ENCODE assay signal across 9 cellular contexts in the genomic region with DNA sequence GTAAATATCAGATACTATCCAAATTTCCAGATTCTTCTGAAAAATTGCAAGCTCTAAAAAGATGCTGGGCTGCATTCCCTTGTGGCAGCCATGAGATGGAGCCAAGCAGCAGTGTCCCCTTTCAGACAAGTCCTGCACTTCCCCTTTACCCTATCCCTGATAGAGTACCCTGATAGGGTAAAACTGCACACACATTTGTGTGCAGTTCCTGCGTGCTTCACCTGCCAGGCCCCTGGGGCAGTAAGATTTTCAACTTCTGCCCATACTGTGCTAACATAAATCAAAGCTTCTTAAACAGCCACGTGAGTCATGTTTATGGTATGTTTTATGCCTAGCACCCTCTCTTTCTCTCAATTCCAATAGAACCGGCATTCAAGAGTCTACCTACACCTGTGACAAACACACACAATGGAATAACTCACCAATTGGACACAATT. TPM values are rescaled to one million over a fixed set of nuclear protein-coding genes. Genes with fewer than 3 reads are reported as not detected.
DNase-seq lines count a peak whose midpoint lies in the region; ATAC-seq and TF ChIP-seq lines count a peak whose summit lies in the region.
"Had no signal": no experiment of that assay in that cellular context is flagged by ENCODE, and none has a peak within 500 bp of the region (broad histone marks: within the 10 kb centered on the region; RNA-seq: fewer than 3 reads in every experiment).

No MANE protein-coding gene starts in this region.

- H3K4me1 Mint-ChIP-seq in WTC11 (peaks cover 27% of the 10 kb centered on the region), T-helper 17 cell (peaks cover 12% of the 10 kb centered on the region)
- H3K4me1 Mint-ChIP-seq: central memory CD8-positive, alpha-beta T cell had no signal

- no peak overlapping the region for H3K4me3 Mint-ChIP-seq in WTC11
- H3K4me3 Mint-ChIP-seq in T-helper 17 cell: no peak overlapping the region
- H3K4me3 Mint-ChIP-seq: central memory CD8-positive, alpha-beta T cell had no signal

- H3K9me3 ChIP-seq in BE2C: no peaks in the 10 kb centered on the region
- no peaks in the 10 kb centered on the region for H3K9me3 ChIP-seq in T-helper 17 cell (ENCODE audit: control insufficient read depth, low read length, poor library complexity, severe bottlenecking)

- POLR2A ChIA-PET in WTC11 (lab: Charles Lee): no interaction called here

- CTCF ChIA-PET in WTC11 (lab: Charles Lee): interaction anchor here (0.6 to 3.2 kb wide), 16 partner anchors 8 to 235 kb away, joined by 3 to 22 read pairs (median 4); a partner anchor contains a TSS

- H3K4me1 ChIP-seq in BE2C: no peaks in the 10 kb centered on the region

- H3K9me3 Mint-ChIP-seq in WTC11: no peaks in the 10 kb centered on the region
- H3K9me3 Mint-ChIP-seq: central memory CD8-positive, alpha-beta T cell had no signal

- H3K27me3 Mint-ChIP-seq in WTC11 (ENCODE audit: low read depth) (no peaks in the 10 kb centered on the region), T-helper 17 cell (peaks cover 12% of the 10 kb centered on the region)

- in situ Hi-C loops in KBM-7 (cut with MboI; ENCODE audit: low pct_unique_long_range_greater_than_20kb, low sequenced_read_pairs): no loop called here

- H3K27ac Mint-ChIP-seq in WTC11: no peak overlapping the region
- no peak overlapping the region for H3K27ac Mint-ChIP-seq in T-helper 17 cell

- peak; percentile 50 for TF ChIP-seq CTCF in BE2C (IDR thresholded peaks at IDR 0.05; ENCODE audit: low read depth, low read length)
- no peak for TF ChIP-seq CTCF in WTC11 (IDR thresholded peaks at IDR 0.05)

- H3K27me3 ChIP-seq in BE2C: no peaks in the 10 kb centered on the region

- no peaks in the 10 kb centered on the region for H3K36me3 ChIP-seq in BE2C

- DNase-seq in BE2C (peak; percentile 21), KBM-7 (peak; percentile 41), WTC11 (ENCODE audit: low spot score) (no peak), left kidney (ENCODE audit: low read depth, low spot score) (peak; percentile 57), NCI-H510A (lab: John Stamatoyannopoulos, UW) (no peak), T-helper 17 cell (no peak)
- no peak for DNase-seq in activated CD4-positive, alpha-beta T cell treated with anti-CD3 and anti-CD28 coated beads for 1 hour

- H3K4me3 ChIP-seq in BE2C (ENCODE audit: low read depth, low read length): no peak overlapping the region

- ATAC-seq in WTC11: peak; percentile 91
- no peak for ATAC-seq in HG02840 (IDR thresholded peaks at IDR 0.05; ENCODE audit: low FRiP score, unreplicated experiment)
- ATAC-seq in T-helper 17 cell: no peak

- H3K36me3 Mint-ChIP-seq in WTC11 (no peaks in the 10 kb centered on the region), T-helper 17 cell (ENCODE audit: low read depth) (no peaks in the 10 kb centered on the region)

TF ChIP-seq in WTC11, 78 proteins besides CTCF, POLR2A, EP300 and RAD21:
- TF ChIP-seq, protein P1, sequence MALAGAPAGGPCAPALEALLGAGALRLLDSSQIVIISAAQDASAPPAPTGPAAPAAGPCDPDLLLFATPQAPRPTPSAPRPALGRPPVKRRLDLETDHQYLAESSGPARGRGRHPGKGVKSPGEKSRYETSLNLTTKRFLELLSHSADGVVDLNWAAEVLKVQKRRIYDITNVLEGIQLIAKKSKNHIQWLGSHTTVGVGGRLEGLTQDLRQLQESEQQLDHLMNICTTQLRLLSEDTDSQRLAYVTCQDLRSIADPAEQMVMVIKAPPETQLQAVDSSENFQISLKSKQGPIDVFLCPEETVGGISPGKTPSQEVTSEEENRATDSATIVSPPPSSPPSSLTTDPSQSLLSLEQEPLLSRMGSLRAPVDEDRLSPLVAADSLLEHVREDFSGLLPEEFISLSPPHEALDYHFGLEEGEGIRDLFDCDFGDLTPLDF (CRISPR knock-in tag; IDR thresholded peaks at IDR 0.05): no peak
- TF ChIP-seq, protein P2, sequence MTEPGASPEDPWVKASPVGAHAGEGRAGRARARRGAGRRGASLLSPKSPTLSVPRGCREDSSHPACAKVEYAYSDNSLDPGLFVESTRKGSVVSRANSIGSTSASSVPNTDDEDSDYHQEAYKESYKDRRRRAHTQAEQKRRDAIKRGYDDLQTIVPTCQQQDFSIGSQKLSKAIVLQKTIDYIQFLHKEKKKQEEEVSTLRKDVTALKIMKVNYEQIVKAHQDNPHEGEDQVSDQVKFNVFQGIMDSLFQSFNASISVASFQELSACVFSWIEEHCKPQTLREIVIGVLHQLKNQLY (CRISPR knock-in tag; IDR thresholded peaks at IDR 0.05): no peak
- TF ChIP-seq, protein P3, sequence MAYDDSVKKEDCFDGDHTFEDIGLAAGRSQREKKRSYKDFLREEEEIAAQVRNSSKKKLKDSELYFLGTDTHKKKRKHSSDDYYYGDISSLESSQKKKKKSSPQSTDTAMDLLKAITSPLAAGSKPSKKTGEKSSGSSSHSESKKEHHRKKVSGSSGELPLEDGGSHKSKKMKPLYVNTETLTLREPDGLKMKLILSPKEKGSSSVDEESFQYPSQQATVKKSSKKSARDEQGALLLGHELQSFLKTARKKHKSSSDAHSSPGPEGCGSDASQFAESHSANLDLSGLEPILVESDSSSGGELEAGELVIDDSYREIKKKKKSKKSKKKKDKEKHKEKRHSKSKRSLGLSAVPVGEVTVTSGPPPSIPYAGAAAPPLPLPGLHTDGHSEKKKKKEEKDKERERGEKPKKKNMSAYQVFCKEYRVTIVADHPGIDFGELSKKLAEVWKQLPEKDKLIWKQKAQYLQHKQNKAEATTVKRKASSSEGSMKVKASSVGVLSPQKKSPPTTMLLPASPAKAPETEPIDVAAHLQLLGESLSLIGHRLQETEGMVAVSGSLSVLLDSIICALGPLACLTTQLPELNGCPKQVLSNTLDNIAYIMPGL (CRISPR knock-in tag; IDR thresholded peaks at IDR 0.05): no peak
- TF ChIP-seq, protein P4, sequence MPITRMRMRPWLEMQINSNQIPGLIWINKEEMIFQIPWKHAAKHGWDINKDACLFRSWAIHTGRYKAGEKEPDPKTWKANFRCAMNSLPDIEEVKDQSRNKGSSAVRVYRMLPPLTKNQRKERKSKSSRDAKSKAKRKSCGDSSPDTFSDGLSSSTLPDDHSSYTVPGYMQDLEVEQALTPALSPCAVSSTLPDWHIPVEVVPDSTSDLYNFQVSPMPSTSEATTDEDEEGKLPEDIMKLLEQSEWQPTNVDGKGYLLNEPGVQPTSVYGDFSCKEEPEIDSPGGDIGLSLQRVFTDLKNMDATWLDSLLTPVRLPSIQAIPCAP (CRISPR knock-in tag; IDR thresholded peaks at IDR 0.05): no peak
- TF ChIP-seq GTF2I (CRISPR knock-in tag; conservative IDR thresholded peaks at IDR 0.05) (no peak), FOXK1 (CRISPR knock-in tag; IDR thresholded peaks at IDR 0.05) (no peak), ZNF232 (CRISPR knock-in tag; IDR thresholded peaks at IDR 0.05) (no peak), ESRRA (CRISPR knock-in tag; IDR thresholded peaks at IDR 0.05; ENCODE audit: borderline replicate concordance) (no peak), ZNF317 (CRISPR knock-in tag; IDR thresholded peaks at IDR 0.05; ENCODE audit: borderline replicate concordance, low read depth) (no peak), EMX1 (CRISPR knock-in tag; IDR thresholded peaks at IDR 0.05) (no peak), MYBL2 (CRISPR knock-in tag; IDR thresholded peaks at IDR 0.05) (no peak), GABPB1 (CRISPR knock-in tag; IDR thresholded peaks at IDR 0.05) (no peak)
- TF ChIP-seq, protein P5, sequence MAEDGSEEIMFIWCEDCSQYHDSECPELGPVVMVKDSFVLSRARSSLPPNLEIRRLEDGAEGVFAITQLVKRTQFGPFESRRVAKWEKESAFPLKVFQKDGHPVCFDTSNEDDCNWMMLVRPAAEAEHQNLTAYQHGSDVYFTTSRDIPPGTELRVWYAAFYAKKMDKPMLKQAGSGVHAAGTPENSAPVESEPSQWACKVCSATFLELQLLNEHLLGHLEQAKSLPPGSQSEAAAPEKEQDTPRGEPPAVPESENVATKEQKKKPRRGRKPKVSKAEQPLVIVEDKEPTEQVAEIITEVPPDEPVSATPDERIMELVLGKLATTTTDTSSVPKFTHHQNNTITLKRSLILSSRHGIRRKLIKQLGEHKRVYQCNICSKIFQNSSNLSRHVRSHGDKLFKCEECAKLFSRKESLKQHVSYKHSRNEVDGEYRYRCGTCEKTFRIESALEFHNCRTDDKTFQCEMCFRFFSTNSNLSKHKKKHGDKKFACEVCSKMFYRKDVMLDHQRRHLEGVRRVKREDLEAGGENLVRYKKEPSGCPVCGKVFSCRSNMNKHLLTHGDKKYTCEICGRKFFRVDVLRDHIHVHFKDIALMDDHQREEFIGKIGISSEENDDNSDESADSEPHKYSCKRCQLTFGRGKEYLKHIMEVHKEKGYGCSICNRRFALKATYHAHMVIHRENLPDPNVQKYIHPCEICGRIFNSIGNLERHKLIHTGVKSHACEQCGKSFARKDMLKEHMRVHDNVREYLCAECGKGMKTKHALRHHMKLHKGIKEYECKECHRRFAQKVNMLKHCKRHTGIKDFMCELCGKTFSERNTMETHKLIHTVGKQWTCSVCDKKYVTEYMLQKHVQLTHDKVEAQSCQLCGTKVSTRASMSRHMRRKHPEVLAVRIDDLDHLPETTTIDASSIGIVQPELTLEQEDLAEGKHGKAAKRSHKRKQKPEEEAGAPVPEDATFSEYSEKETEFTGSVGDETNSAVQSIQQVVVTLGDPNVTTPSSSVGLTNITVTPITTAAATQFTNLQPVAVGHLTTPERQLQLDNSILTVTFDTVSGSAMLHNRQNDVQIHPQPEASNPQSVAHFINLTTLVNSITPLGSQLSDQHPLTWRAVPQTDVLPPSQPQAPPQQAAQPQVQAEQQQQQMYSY (CRISPR knock-in tag; IDR thresholded peaks at IDR 0.05): no peak
- TF ChIP-seq, protein P6, sequence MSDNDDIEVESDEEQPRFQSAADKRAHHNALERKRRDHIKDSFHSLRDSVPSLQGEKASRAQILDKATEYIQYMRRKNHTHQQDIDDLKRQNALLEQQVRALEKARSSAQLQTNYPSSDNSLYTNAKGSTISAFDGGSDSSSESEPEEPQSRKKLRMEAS (CRISPR knock-in tag; IDR thresholded peaks at IDR 0.05): no peak
TF ChIP-seq in WTC11: peak in this region for 0.

RNA-seq across cellular contexts. Expression of a gene that starts 52.2 kb away (rescaled TPM):
- 11.6 TPM for polyA plus RNA-seq in BE2C (2012; ENCODE audit: insufficient read depth, insufficient read length, low read depth)
- 1.7 to 2.0 TPM (median 1.8 TPM) in 3 replicates for total RNA-seq in WTC11 (2021)
- 10 to 100 TPM; 12.7 to 15.2 TPM for total RNA-seq in T-helper 17 cell

Comparison
In these comparisons a context has a peak if more than half of its experiments do, and no peak if none do; other contexts are left out.
1. DNase-seq: peak in BE2C (single experiment), KBM-7 (single experiment) and left kidney (single experiment); none in WTC11 (single experiment), NCI-H510A (single experiment), T-helper 17 cell (0 of 3) and activated CD4-positive, alpha-beta T cell treated with anti-CD3 and anti-CD28 coated beads for 1 hour (single experiment).